In the genomic region with DNA sequence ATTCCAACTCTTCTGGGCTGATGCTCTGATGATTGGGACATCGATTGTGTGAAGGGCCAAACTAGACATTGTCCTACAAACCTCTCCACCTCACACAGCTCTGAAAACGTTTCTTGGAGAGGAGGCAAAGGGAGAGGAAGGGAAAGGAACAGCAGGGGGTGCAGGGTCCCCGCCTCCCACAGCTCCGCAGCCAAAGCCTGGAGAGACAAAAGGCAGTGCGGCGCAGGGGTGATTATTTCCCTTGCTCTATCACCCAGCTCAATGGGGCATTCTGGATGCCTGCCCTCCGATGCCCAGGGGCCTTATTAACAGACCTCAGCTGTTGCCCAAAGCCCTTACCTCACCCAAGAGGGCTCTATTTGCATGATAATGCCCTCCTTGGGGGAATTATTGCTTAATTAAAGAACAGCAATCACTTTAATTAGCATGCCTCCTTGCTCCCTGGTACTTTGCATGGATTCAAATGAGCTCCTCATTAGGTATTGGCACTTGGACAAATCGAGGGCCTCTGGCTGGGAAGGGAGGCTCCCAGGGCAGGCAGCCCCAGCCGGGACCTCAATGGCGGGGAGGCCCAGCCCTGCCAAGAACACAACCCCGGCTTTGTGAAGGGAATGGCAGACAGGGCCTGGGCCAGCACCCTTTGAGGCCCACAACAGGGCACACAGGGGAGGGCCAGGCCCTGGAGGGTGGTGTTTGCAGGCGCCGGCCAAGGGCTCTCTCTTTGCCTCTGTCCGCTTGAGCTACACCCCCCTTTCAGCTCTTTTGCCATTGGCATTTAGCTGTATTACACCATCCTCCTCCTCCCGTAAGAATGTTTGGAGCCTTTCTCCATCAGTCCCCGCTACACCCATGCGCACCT, we compare ENCODE assay signal across 15 cellular contexts. TPM values are rescaled to one million over a fixed set of nuclear protein-coding genes. Genes with fewer than 3 reads are reported as not detected.
DNase-seq lines count a peak whose midpoint lies in the region; ATAC-seq and TF ChIP-seq lines count a peak whose summit lies in the region.
"Had no signal": no experiment of that assay in that cellular context is flagged by ENCODE, and none has a peak within 500 bp of the region (broad histone marks: within the 10 kb centered on the region; RNA-seq: fewer than 3 reads in every experiment).

No MANE protein-coding gene starts in this region.

- H3K79me1 ChIP-seq in mesendoderm (ENCODE audit: low read length), result no peaks in the 10 kb centered on the region

- no peak overlapping the region for H4K5ac ChIP-seq in mesendoderm (ENCODE audit: low read length)

- no peak overlapping the region for H3K4me2 ChIP-seq in mesendoderm (ENCODE audit: low read length)

- TF ChIP-seq EP300 in ovary (IDR thresholded peaks at IDR 0.05), result no peak

- no peak for ATAC-seq in activated naive CD8-positive, alpha-beta T cell treated with anti-CD3 and anti-CD28 coated beads, Interleukin-2, amount 10 ng/mL, durations not matched to agents 7 days and 5 days (ENCODE audit: low read depth)
- ATAC-seq in CD8-positive, alpha-beta T cell, result no peak
- ATAC-seq: Right ventricle myocardium inferior had no signal

- H3K4me3 Mint-ChIP-seq in activated naive CD8-positive, alpha-beta T cell treated with anti-CD3 and anti-CD28 coated beads, Interleukin-2, amount 10 ng/mL, durations not matched to agents 7 days and 5 days, result no peak overlapping the region
- H3K4me3 Mint-ChIP-seq in activated naive CD8-positive, alpha-beta T cell treated with anti-CD3 and anti-CD28 coated beads for 36 hours, result no peak overlapping the region
- H3K4me3 Mint-ChIP-seq in CD8-positive, alpha-beta T cell, result no peak overlapping the region
- no peak overlapping the region for H3K4me3 Mint-ChIP-seq in mesothelial cell of epicardium
- H3K4me3 Mint-ChIP-seq: B cell had no signal

- H3K4me1 Mint-ChIP-seq in activated naive CD8-positive, alpha-beta T cell treated with anti-CD3 and anti-CD28 coated beads, Interleukin-2, amount 10 ng/mL, durations not matched to agents 7 days and 5 days, result peaks cover 20% of the 10 kb centered on the region
- peaks cover 24% of the 10 kb centered on the region for H3K4me1 Mint-ChIP-seq in activated naive CD8-positive, alpha-beta T cell treated with anti-CD3 and anti-CD28 coated beads for 36 hours
- H3K4me1 Mint-ChIP-seq in CD8-positive, alpha-beta T cell (ENCODE audit: low read depth), result peaks cover 20% of the 10 kb centered on the region
- H3K4me1 Mint-ChIP-seq in mesothelial cell of epicardium, result peaks cover 54% of the 10 kb centered on the region
- H3K4me1 Mint-ChIP-seq: B cell had no signal

- POLR2A ChIA-PET in activated naive CD8-positive, alpha-beta T cell treated with anti-CD3 and anti-CD28 coated beads, Interleukin-2, amount 10 ng/mL, durations not matched to agents 7 days and 5 days (lab: Charles Lee), result interaction anchor here (1.3 kb wide), 1 partner anchor 201 kb away, joined by 3 read pairs; the partner anchor contains the start of gene TIRAP
- POLR2A ChIA-PET in CD8-positive, alpha-beta T cell (lab: Charles Lee), result no interaction called here

- no peak for DNase-seq in activated naive CD8-positive, alpha-beta T cell treated with anti-CD3 and anti-CD28 coated beads, Interleukin-2, amount 10 ng/mL, durations not matched to agents 7 days and 5 days
- DNase-seq in activated naive CD8-positive, alpha-beta T cell treated with anti-CD3 and anti-CD28 coated beads for 36 hours, result no peak
- DNase-seq in anterior cingulate cortex (lab: John Stamatoyannopoulos, UW), result peak in 53 of 58 donors; percentile 18 to 96 (median 73)
- DNase-seq in mesendoderm, result no peak
- no peak for DNase-seq in stimulated activated CD4-positive, alpha-beta T cell treated with anti-CD3 and anti-CD28 coated beads, Interleukin-2, amount 100 ng/mL, for 24 hours
- no peak for DNase-seq in CD8-positive, alpha-beta T cell
- no peak for DNase-seq in mesothelial cell of epicardium (ENCODE audit: low spot score in 2 of 2, unreplicated experiment in 2 of 2)
- DNase-seq in ovary, result no peak
- DNase-seq: activated naive CD4-positive, alpha-beta T cell; cerebellar nuclear complex; NCI-H82; T1000 had no signal

- no peak overlapping the region for H3K9ac ChIP-seq in mesendoderm (ENCODE audit: low read length)

- H3K4ac ChIP-seq in mesendoderm (ENCODE audit: low read depth, low read length), result no peak overlapping the region

- no peak overlapping the region for H2BK120ac ChIP-seq in mesendoderm (ENCODE audit: low read depth, low read length)

- no peak overlapping the region for H2AK5ac ChIP-seq in mesendoderm (ENCODE audit: low read length)

- H3K4me3 ChIP-seq in mesendoderm (ENCODE audit: low read length) (no peak overlapping the region), ovary (no peak overlapping the region)
- no peak overlapping the region for H3K4me3 ChIP-seq in CD8-positive, alpha-beta T cell (ENCODE audit: low read depth, low read length)
- H3K4me3 ChIP-seq: HAP-1 had no signal

- TF ChIP-seq POLR2A in ovary (IDR thresholded peaks at IDR 0.05), result no peak

- no peaks in the 10 kb centered on the region for H3K9me3 ChIP-seq in CD8-positive, alpha-beta T cell (ENCODE audit: low read length)
- no peaks in the 10 kb centered on the region for H3K9me3 ChIP-seq in ovary
- H3K9me3 ChIP-seq: HAP-1 had no signal

- no peak overlapping the region for H2BK15ac ChIP-seq in mesendoderm (replicated peaks; ENCODE audit: low read depth)

- no CpG with 5 or more reads among the region's 17 CpGs for WGBS in mesendoderm (ENCODE audit: extremely low coverage, insufficient coverage, low lambda C conversion rate)
- WGBS in ovary, 3 donors, result 74 to 80% (median 77%) methylated on average over 17 of the region's 17 CpGs

- H3K4me1 ChIP-seq in mesendoderm (ENCODE audit: control insufficient read depth, low read depth, low read length) (peaks cover 15% of the 10 kb centered on the region), ovary (ENCODE audit: insufficient read depth) (peaks cover 8% of the 10 kb centered on the region)
- H3K4me1 ChIP-seq in CD8-positive, alpha-beta T cell (ENCODE audit: insufficient read depth, low read length), result peaks cover 26% of the 10 kb centered on the region

- CTCF ChIA-PET in CD8-positive, alpha-beta T cell (lab: Charles Lee), result no interaction called here

- peaks cover 5% of the 10 kb centered on the region for H3K27me3 Mint-ChIP-seq in activated naive CD8-positive, alpha-beta T cell treated with anti-CD3 and anti-CD28 coated beads, Interleukin-2, amount 10 ng/mL, durations not matched to agents 7 days and 5 days
- H3K27me3 Mint-ChIP-seq in activated naive CD8-positive, alpha-beta T cell treated with anti-CD3 and anti-CD28 coated beads for 36 hours, result no peaks in the 10 kb centered on the region
- H3K27me3 Mint-ChIP-seq in CD8-positive, alpha-beta T cell (ENCODE audit: low read depth), result no peaks in the 10 kb centered on the region
- no peaks in the 10 kb centered on the region for H3K27me3 Mint-ChIP-seq in mesothelial cell of epicardium (ENCODE audit: low read depth)

- no peaks in the 10 kb centered on the region for H3K36me3 Mint-ChIP-seq in activated naive CD8-positive, alpha-beta T cell treated with anti-CD3 and anti-CD28 coated beads, Interleukin-2, amount 10 ng/mL, durations not matched to agents 7 days and 5 days
- H3K36me3 Mint-ChIP-seq in activated naive CD8-positive, alpha-beta T cell treated with anti-CD3 and anti-CD28 coated beads for 36 hours, result no peaks in the 10 kb centered on the region
- no peaks in the 10 kb centered on the region for H3K36me3 Mint-ChIP-seq in CD8-positive, alpha-beta T cell
- H3K36me3 Mint-ChIP-seq in mesothelial cell of epicardium, result no peaks in the 10 kb centered on the region

- no peak overlapping the region for H3K23ac ChIP-seq in mesendoderm (ENCODE audit: low read length)

- H3K27ac ChIP-seq in mesendoderm (ENCODE audit: low read depth, low read length) (no peak overlapping the region), ovary (no peak overlapping the region)
- no peak overlapping the region for H3K27ac ChIP-seq in CD8-positive, alpha-beta T cell (ENCODE audit: low read depth, low read length)

- H3K27ac Mint-ChIP-seq in activated naive CD8-positive, alpha-beta T cell treated with anti-CD3 and anti-CD28 coated beads, Interleukin-2, amount 10 ng/mL, durations not matched to agents 7 days and 5 days, result peak overlapping the region; percentile 98
- H3K27ac Mint-ChIP-seq in activated naive CD8-positive, alpha-beta T cell treated with anti-CD3 and anti-CD28 coated beads for 36 hours, result no peak overlapping the region
- no peak overlapping the region for H3K27ac Mint-ChIP-seq in CD8-positive, alpha-beta T cell
- no peak overlapping the region for H3K27ac Mint-ChIP-seq in mesothelial cell of epicardium
- H3K27ac Mint-ChIP-seq: B cell had no signal

- no peaks in the 10 kb centered on the region for H3K79me2 ChIP-seq in mesendoderm (ENCODE audit: control insufficient read depth, insufficient read depth, low read length)

- no peak for TF ChIP-seq CTCF in CD8-positive, alpha-beta T cell (IDR thresholded peaks at IDR 0.05)
- TF ChIP-seq CTCF in mesothelial cell of epicardium (IDR thresholded peaks at IDR 0.05; ENCODE audit: unreplicated experiment) (no peak), ovary (IDR thresholded peaks at IDR 0.05) (no peak)

- H3K36me3 ChIP-seq in mesendoderm (ENCODE audit: control insufficient read depth, insufficient read depth, low read length) (no peaks in the 10 kb centered on the region), ovary (no peaks in the 10 kb centered on the region)
- H3K36me3 ChIP-seq in CD8-positive, alpha-beta T cell (ENCODE audit: insufficient read depth, low read length), result no peaks in the 10 kb centered on the region
- H3K36me3 ChIP-seq: HAP-1 had no signal

- H3K27me3 ChIP-seq in mesendoderm (ENCODE audit: insufficient read depth, low read length, poor library complexity), result no peaks in the 10 kb centered on the region
- H3K27me3 ChIP-seq in CD8-positive, alpha-beta T cell (ENCODE audit: insufficient read depth, low read length), result no peaks in the 10 kb centered on the region
- H3K27me3 ChIP-seq in ovary, result no peaks in the 10 kb centered on the region

- intact Hi-C loops in CD8-positive, alpha-beta T cell (cut with DNase I, micrococcal nuclease), result no loop called here
- intact Hi-C loops in ovary (cut with DNase I), result no loop called here

- no peak overlapping the region for H4K8ac ChIP-seq in mesendoderm (ENCODE audit: low read depth, low read length)

- no peak overlapping the region for H2BK5ac ChIP-seq in mesendoderm (ENCODE audit: low read length)

- no peak overlapping the region for H3K18ac ChIP-seq in mesendoderm (ENCODE audit: low read length)

- peaks cover 1% of the 10 kb centered on the region for H3K9me3 Mint-ChIP-seq in activated naive CD8-positive, alpha-beta T cell treated with anti-CD3 and anti-CD28 coated beads, Interleukin-2, amount 10 ng/mL, durations not matched to agents 7 days and 5 days
- H3K9me3 Mint-ChIP-seq in activated naive CD8-positive, alpha-beta T cell treated with anti-CD3 and anti-CD28 coated beads for 36 hours, result no peaks in the 10 kb centered on the region
- H3K9me3 Mint-ChIP-seq in CD8-positive, alpha-beta T cell, result no peaks in the 10 kb centered on the region
- no peaks in the 10 kb centered on the region for H3K9me3 Mint-ChIP-seq in mesothelial cell of epicardium

- peak overlapping the region; percentile 38 for H3K56ac ChIP-seq in mesendoderm (ENCODE audit: low read length)

RNA-seq across cellular contexts. Expression of gene CDON, which starts 19.8 kb away (rescaled TPM):
- 1 to 10 TPM; 3.4 to 3.9 TPM for total RNA-seq in activated naive CD8-positive, alpha-beta T cell treated with anti-CD3 and anti-CD28 coated beads, Interleukin-2, amount 10 ng/mL, durations not matched to agents 7 days and 5 days
- total RNA-seq in activated naive CD8-positive, alpha-beta T cell treated with anti-CD3 and anti-CD28 coated beads for 36 hours, result 1 to 10 TPM; 2.0 to 2.6 TPM
- 6.7 TPM for polyA plus RNA-seq in mesendoderm (2013, experiment 1 of 2)
- polyA plus RNA-seq in mesendoderm (2013, experiment 2 of 2), result 7.5 TPM
- total RNA-seq in CD8-positive, alpha-beta T cell, result 1 to 10 TPM in 1 of 2 experiments, under 1 TPM in 1; 1.00 to 1.1 TPM
- 159 to 180 TPM (median 165 TPM) in 3 replicates for total RNA-seq in mesothelial cell of epicardium
- 100 to 1,000 TPM in 5 of 7 donors, 10 to 100 TPM in 2; 46.3 to 211 (median 137) TPM for total RNA-seq in ovary
- polyA plus RNA-seq in ovary, result 10 to 100 TPM; 15.0 to 42.7 TPM
- total RNA-seq: B cell had no signal

Comparison
In these comparisons a context has a peak if more than half of its experiments do, and no peak if none do; other contexts are left out.
1. DNase-seq: peak in anterior cingulate cortex (53 of 58); none in activated naive CD8-positive, alpha-beta T cell treated with anti-CD3 and anti-CD28 coated beads, Interleukin-2, amount 10 ng/mL, durations not matched to agents 7 days and 5 days (single experiment), activated naive CD8-positive, alpha-beta T cell treated with anti-CD3 and anti-CD28 coated beads for 36 hours (single experiment), mesendoderm (single experiment), stimulated activated CD4-positive, alpha-beta T cell treated with anti-CD3 and anti-CD28 coated beads, Interleukin-2, amount 100 ng/mL, for 24 hours (0 of 2), CD8-positive, alpha-beta T cell (0 of 7), mesothelial cell of epicardium (0 of 2) and ovary (0 of 5).
2. RNA of gene CDON, which starts 19.8 kb away (total RNA-seq): 159 to 180 TPM in mesothelial cell of epicardium and 46.3 to 211 TPM in ovary; 3.4 to 3.9 TPM in activated naive CD8-positive, alpha-beta T cell treated with anti-CD3 and anti-CD28 coated beads, Interleukin-2, amount 10 ng/mL, durations not matched to agents 7 days and 5 days, 2.0 to 2.6 TPM in activated naive CD8-positive, alpha-beta T cell treated with anti-CD3 and anti-CD28 coated beads for 36 hours and 1.00 to 1.1 TPM in CD8-positive, alpha-beta T cell; every median in the first group is over 4 times any median in the second.